ENCODE assay signal across 1 cellular context in genomic region chr6:28104392-28105250, GRCh38.
A peak's percentile ranks its signal among the peaks of the same experiment; 100 is the strongest.
TF ChIP-seq lines count a peak whose summit lies in the region.

No MANE protein-coding gene starts in this region.

TF ChIP-seq in GM12878, 131 proteins besides CTCF, POLR2A, EP300 and RAD21 (continues in another document):
- TF ChIP-seq POLR2AphosphoS2 (IDR thresholded peaks at IDR 0.05; ENCODE audit: low read depth, low read length), result peak; percentile 74
- TF ChIP-seq GABPA (IDR thresholded peaks at IDR 0.05; ENCODE audit: low read depth), result peak; percentile 91
- TF ChIP-seq, protein P1, sequence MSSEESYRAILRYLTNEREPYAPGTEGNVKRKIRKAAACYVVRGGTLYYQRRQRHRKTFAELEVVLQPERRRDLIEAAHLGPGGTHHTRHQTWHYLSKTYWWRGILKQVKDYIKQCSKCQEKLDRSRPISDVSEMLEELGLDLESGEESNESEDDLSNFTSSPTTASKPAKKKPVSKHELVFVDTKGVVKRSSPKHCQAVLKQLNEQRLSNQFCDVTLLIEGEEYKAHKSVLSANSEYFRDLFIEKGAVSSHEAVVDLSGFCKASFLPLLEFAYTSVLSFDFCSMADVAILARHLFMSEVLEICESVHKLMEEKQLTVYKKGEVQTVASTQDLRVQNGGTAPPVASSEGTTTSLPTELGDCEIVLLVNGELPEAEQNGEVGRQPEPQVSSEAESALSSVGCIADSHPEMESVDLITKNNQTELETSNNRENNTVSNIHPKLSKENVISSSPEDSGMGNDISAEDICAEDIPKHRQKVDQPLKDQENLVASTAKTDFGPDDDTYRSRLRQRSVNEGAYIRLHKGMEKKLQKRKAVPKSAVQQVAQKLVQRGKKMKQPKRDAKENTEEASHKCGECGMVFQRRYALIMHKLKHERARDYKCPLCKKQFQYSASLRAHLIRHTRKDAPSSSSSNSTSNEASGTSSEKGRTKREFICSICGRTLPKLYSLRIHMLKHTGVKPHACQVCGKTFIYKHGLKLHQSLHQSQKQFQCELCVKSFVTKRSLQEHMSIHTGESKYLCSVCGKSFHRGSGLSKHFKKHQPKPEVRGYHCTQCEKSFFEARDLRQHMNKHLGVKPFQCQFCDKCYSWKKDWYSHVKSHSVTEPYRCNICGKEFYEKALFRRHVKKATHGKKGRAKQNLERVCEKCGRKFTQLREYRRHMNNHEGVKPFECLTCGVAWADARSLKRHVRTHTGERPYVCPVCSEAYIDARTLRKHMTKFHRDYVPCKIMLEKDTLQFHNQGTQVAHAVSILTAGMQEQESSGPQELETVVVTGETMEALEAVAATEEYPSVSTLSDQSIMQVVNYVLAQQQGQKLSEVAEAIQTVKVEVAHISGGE (CRISPR knock-in tag; IDR thresholded peaks at IDR 0.05), result peak; percentile 84
- peak; percentile 62; the same call in 1 of the 2 replicates for TF ChIP-seq RB1 (IDR thresholded peaks at IDR 0.05; ENCODE audit: borderline replicate concordance)
- TF ChIP-seq RCOR1 (conservative IDR thresholded peaks at IDR 0.05; ENCODE audit: low read depth, low read length), result 0 out of 2 replicates have a peak, but pooled peaks have one; percentile 65
- TF ChIP-seq BRCA1 (IDR thresholded peaks at IDR 0.05; ENCODE audit: low read depth, low read length), result no peak
- TF ChIP-seq SMAD5 (IDR thresholded peaks at IDR 0.05; ENCODE audit: low read depth), result peak; percentile 92
- 0 out of 2 replicates have a peak, but pooled peaks have one; percentile 74 for TF ChIP-seq PML (IDR thresholded peaks at IDR 0.05; ENCODE audit: low read length)
- TF ChIP-seq CHD4 (IDR thresholded peaks at IDR 0.05), result no peak
- peak; percentile 90 for TF ChIP-seq LARP7 (IDR thresholded peaks at IDR 0.05)
- TF ChIP-seq TCF3 (IDR thresholded peaks at IDR 0.05; ENCODE audit: borderline replicate concordance, insufficient read depth, low read depth, low read length), result peak; percentile 48; the same call in 1 of the 2 replicates
- TF ChIP-seq DPF2 (IDR thresholded peaks at IDR 0.05), result peak; percentile 70
- peak; percentile 70 for TF ChIP-seq IKZF1 (conservative IDR thresholded peaks at IDR 0.05)
- peak; percentile 32; the same call in 1 of the 2 replicates for TF ChIP-seq NR2F1 (conservative IDR thresholded peaks at IDR 0.05)
- peak; percentile 94 for TF ChIP-seq SMARCA5 (IDR thresholded peaks at IDR 0.05)
- no peak for TF ChIP-seq MAX (IDR thresholded peaks at IDR 0.05; ENCODE audit: low read depth, low read length)
- TF ChIP-seq ZNF24 (IDR thresholded peaks at IDR 0.05), result peak; percentile 55; the same call in 1 of the 2 replicates
- 0 out of 2 replicates have a peak, but pooled peaks have one; percentile 30 for TF ChIP-seq CHD2 (IDR thresholded peaks at IDR 0.05; ENCODE audit: borderline replicate concordance, low read depth, low read length)
- peak; percentile 94 for TF ChIP-seq TAF1 (IDR thresholded peaks at IDR 0.05; ENCODE audit: borderline replicate concordance, low read depth, low read length)
- TF ChIP-seq HDAC6 (IDR thresholded peaks at IDR 0.05; ENCODE audit: unreplicated experiment), result peak; percentile 62
- no peak for TF ChIP-seq RFX5 (IDR thresholded peaks at IDR 0.05; ENCODE audit: low read depth, low read length)
- TF ChIP-seq ZNF207 (IDR thresholded peaks at IDR 0.05; ENCODE audit: borderline replicate concordance), result peak; percentile 82
- TF ChIP-seq, protein P2, sequence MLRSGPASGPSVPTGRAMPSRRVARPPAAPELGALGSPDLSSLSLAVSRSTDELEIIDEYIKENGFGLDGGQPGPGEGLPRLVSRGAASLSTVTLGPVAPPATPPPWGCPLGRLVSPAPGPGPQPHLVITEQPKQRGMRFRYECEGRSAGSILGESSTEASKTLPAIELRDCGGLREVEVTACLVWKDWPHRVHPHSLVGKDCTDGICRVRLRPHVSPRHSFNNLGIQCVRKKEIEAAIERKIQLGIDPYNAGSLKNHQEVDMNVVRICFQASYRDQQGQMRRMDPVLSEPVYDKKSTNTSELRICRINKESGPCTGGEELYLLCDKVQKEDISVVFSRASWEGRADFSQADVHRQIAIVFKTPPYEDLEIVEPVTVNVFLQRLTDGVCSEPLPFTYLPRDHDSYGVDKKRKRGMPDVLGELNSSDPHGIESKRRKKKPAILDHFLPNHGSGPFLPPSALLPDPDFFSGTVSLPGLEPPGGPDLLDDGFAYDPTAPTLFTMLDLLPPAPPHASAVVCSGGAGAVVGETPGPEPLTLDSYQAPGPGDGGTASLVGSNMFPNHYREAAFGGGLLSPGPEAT (IDR thresholded peaks at IDR 0.05; ENCODE audit: low read depth), result peak; percentile 64
- 0 out of 2 replicates have a peak, but pooled peaks have one; percentile 18 for TF ChIP-seq TCF12 (IDR thresholded peaks at IDR 0.05; ENCODE audit: low read depth, low read length)
- TF ChIP-seq ATF2 (IDR thresholded peaks at IDR 0.05; ENCODE audit: low read length), result no peak
- 0 out of 2 replicates have a peak, but pooled peaks have one; percentile 59 for TF ChIP-seq MYB (IDR thresholded peaks at IDR 0.05; ENCODE audit: borderline replicate concordance, low read depth, low read length)
- TF ChIP-seq ZSCAN29 (IDR thresholded peaks at IDR 0.05), result peak; percentile 86
- TF ChIP-seq ATF7 (IDR thresholded peaks at IDR 0.05; ENCODE audit: low read depth), result no peak
- 0 out of 2 replicates have a peak, but pooled peaks have one; percentile 56 for TF ChIP-seq CHD1 (IDR thresholded peaks at IDR 0.05; ENCODE audit: low read depth, low read length)
- TF ChIP-seq POU2F2 (IDR thresholded peaks at IDR 0.05; ENCODE audit: borderline replicate concordance, low read depth, low read length), result peak; percentile 78; the same call in 2 of the 3 replicates
- no peak for TF ChIP-seq JUNB (IDR thresholded peaks at IDR 0.05)
- 0 out of 2 replicates have a peak, but pooled peaks have one; percentile 73 for TF ChIP-seq STAT1 (conservative IDR thresholded peaks at IDR 0.05)
- TF ChIP-seq KAT2A (conservative IDR thresholded peaks at IDR 0.05; ENCODE audit: control insufficient read depth, low read depth, low read length), result no peak
- TF ChIP-seq ETV6 (conservative IDR thresholded peaks at IDR 0.05 in 1 of 2, IDR thresholded peaks at IDR 0.05 in 1 of 2; ENCODE audit: borderline replicate concordance in 1 of 2, low read depth in 1 of 2), result peak in 1 of 2 experiments; percentile 45; a peak in 1 of 4 replicates
- peak; percentile 93 for TF ChIP-seq ZBTB40 (IDR thresholded peaks at IDR 0.05; ENCODE audit: borderline replicate concordance)
- TF ChIP-seq, protein P3, sequence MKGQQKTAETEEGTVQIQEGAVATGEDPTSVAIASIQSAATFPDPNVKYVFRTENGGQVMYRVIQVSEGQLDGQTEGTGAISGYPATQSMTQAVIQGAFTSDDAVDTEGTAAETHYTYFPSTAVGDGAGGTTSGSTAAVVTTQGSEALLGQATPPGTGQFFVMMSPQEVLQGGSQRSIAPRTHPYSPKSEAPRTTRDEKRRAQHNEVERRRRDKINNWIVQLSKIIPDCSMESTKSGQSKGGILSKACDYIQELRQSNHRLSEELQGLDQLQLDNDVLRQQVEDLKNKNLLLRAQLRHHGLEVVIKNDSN (IDR thresholded peaks at IDR 0.05; ENCODE audit: borderline replicate concordance, extremely low read length, insufficient read depth, low read depth, low read length), result no peak
- 0 out of 2 replicates have a peak, but pooled peaks have one; percentile 49 for TF ChIP-seq CBX5 (IDR thresholded peaks at IDR 0.05; ENCODE audit: low read depth)
- TF ChIP-seq RELA (IDR thresholded peaks at IDR 0.05; ENCODE audit: borderline replicate concordance, partially characterized antibody), result peak; percentile 14
- peak; percentile 19 for TF ChIP-seq SIX5 (IDR thresholded peaks at IDR 0.05; ENCODE audit: low read depth, low read length, severe bottlenecking)
- TF ChIP-seq EED (IDR thresholded peaks at IDR 0.05; ENCODE audit: low read depth), result peak; percentile 35; the same call in 1 of the 2 replicates
- no peak for TF ChIP-seq ZNF274 (IDR thresholded peaks at IDR 0.05; ENCODE audit: insufficient read depth, insufficient read length)
- TF ChIP-seq NR2C1 (IDR thresholded peaks at IDR 0.05), result no peak
- TF ChIP-seq SMC3 (IDR thresholded peaks at IDR 0.05; ENCODE audit: borderline replicate concordance, low read length), result peak; percentile 22; the same call in 1 of the 2 replicates
- TF ChIP-seq BHLHE40 (IDR thresholded peaks at IDR 0.05; ENCODE audit: borderline replicate concordance in 1 of 2, low read depth in 2 of 2, low read length in 1 of 2), result peak in 1 of 2 experiments; percentile 53; a peak in 1 of 4 replicates
- TF ChIP-seq IKZF2 (IDR thresholded peaks at IDR 0.05), result 0 out of 4 replicates have a peak, but pooled peaks of 1 of the 2 experiments have one; percentile 47
- peak; percentile 71; the same call in 1 of the 2 replicates for TF ChIP-seq BACH1 (IDR thresholded peaks at IDR 0.05; ENCODE audit: borderline replicate concordance)
- TF ChIP-seq, protein P4, sequence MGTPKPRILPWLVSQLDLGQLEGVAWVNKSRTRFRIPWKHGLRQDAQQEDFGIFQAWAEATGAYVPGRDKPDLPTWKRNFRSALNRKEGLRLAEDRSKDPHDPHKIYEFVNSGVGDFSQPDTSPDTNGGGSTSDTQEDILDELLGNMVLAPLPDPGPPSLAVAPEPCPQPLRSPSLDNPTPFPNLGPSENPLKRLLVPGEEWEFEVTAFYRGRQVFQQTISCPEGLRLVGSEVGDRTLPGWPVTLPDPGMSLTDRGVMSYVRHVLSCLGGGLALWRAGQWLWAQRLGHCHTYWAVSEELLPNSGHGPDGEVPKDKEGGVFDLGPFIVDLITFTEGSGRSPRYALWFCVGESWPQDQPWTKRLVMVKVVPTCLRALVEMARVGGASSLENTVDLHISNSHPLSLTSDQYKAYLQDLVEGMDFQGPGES (IDR thresholded peaks at IDR 0.05), result no peak
- TF ChIP-seq, protein P5, sequence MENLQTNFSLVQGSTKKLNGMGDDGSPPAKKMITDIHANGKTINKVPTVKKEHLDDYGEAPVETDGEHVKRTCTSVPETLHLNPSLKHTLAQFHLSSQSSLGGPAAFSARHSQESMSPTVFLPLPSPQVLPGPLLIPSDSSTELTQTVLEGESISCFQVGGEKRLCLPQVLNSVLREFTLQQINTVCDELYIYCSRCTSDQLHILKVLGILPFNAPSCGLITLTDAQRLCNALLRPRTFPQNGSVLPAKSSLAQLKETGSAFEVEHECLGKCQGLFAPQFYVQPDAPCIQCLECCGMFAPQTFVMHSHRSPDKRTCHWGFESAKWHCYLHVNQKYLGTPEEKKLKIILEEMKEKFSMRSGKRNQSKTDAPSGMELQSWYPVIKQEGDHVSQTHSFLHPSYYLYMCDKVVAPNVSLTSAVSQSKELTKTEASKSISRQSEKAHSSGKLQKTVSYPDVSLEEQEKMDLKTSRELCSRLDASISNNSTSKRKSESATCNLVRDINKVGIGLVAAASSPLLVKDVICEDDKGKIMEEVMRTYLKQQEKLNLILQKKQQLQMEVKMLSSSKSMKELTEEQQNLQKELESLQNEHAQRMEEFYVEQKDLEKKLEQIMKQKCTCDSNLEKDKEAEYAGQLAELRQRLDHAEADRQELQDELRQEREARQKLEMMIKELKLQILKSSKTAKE (IDR thresholded peaks at IDR 0.05; ENCODE audit: low read depth, poor library complexity, severe bottlenecking), result no peak
- peak; percentile 34 for TF ChIP-seq SMAD1 (IDR thresholded peaks at IDR 0.05; ENCODE audit: low read depth, partially characterized antibody)
- peak in 1 of 2 experiments; percentile 54; a peak in 1 of 4 replicates for TF ChIP-seq SRF (IDR thresholded peaks at IDR 0.05; ENCODE audit: low read depth in 2 of 2, low read length in 2 of 2)
- TF ChIP-seq BCL3 (IDR thresholded peaks at IDR 0.05; ENCODE audit: borderline replicate concordance, insufficient read depth, low read depth, low read length, poor library complexity, severe bottlenecking), result peak; percentile 5
